In the genomic region with DNA sequence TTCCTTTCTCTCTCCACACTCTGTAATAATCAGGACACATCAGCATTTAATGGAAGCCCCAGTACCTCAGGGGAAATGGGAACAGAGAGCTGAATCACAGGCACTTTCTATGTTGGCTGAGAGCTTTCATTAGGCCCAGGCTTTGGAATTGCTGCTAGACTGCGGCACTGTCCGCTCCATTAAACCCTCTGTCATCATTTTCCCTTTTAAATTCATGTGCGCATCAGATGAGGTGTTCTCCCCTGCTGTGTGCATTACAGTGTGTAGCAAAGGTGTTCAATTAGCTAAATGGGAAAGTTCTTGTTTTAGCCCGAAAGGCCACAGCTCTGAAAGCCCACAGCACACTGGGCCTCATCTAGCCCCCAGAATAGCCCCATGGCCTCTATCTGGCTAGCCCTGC, we compare ENCODE assay signal across 35 cellular contexts.
"Had no signal": no experiment of that assay in that cellular context is flagged by ENCODE, and none has a peak within 500 bp of the region (broad histone marks: within the 10 kb centered on the region; RNA-seq: fewer than 3 reads in every experiment).

No MANE protein-coding gene starts in this region.

- H3K4me3 Mint-ChIP-seq: activated B cell treated with CpG ODN at 0.5 μM for 24 hours; activated CD4-positive, alpha-beta memory T cell treated with anti-CD3 and anti-CD28 coated beads for 36 hours; activated CD4-positive, alpha-beta T cell treated with anti-CD3 and anti-CD28 coated beads, Interleukin-2, amount 10 ng/mL, durations not matched to agents 24 days and 14 days; activated CD8-positive, alpha-beta T cell treated with anti-CD3 and anti-CD28 coated beads for 36 hours; activated naive CD4-positive, alpha-beta T cell treated with anti-CD3 and anti-CD28 coated beads for 36 hours; activated naive CD8-positive, alpha-beta T cell treated with anti-CD3 and anti-CD28 coated beads for 36 hours; activated T-cell treated with anti-CD3 and anti-CD28 coated beads, Interleukin-2, amount 50 U/mL, for 4 hours; activated T-cell treated with anti-CD3 and anti-CD28 coated beads, Interleukin-2, amount 50 U/mL, for 72 hours; activated T-helper 1 cell treated with anti-CD3 and anti-CD28 coated beads, Interleukin-12 subunit alpha, Interleukin-12 subunit beta, Interleukin-2, Interleukin-4 antibody, amounts not matched to agents 30 ng/mL and 10 ng/mL and 1 ng/mL, durations not matched to agents 14 hours and 24 hours and 36 hours; activated T-helper 17 cell treated with anti-CD3 and anti-CD28 coated beads, Interleukin-2, amount 50 U/mL, for 72 hours; brain; T-helper 1 cell treated with Interleukin-12 subunit alpha and Interleukin-12 subunit beta and Interleukin-4 antibody, amounts not matched to agents 30 μg/mL and 1 μg/mL, for 36 hours; T-helper 2 cell treated with Interferon-gamma antibody and Interleukin-4, amounts not matched to agents 5 μg/mL and 100 μg/mL, for 36 hours had no signal

- H3K4me3 ChIP-seq: adrenal gland, ascending aorta had no signal

- H3K4me1 Mint-ChIP-seq: activated B cell treated with CpG ODN at 0.5 μM for 24 hours; activated CD4-positive, alpha-beta T cell treated with anti-CD3 and anti-CD28 coated beads, Interleukin-2, amount 10 ng/mL, durations not matched to agents 24 days and 14 days; activated naive CD8-positive, alpha-beta T cell treated with anti-CD3 and anti-CD28 coated beads for 36 hours; activated T-helper 17 cell treated with anti-CD3 and anti-CD28 coated beads, Interleukin-2, amount 50 U/mL, for 72 hours; brain had no signal

- H3K36me3 ChIP-seq: adrenal gland, ascending aorta had no signal

- H3K27ac Mint-ChIP-seq: activated B cell treated with CpG ODN at 0.5 μM for 24 hours; activated CD4-positive, alpha-beta memory T cell treated with anti-CD3 and anti-CD28 coated beads for 36 hours; activated CD4-positive, alpha-beta T cell treated with anti-CD3 and anti-CD28 coated beads, Interleukin-2, amount 10 ng/mL, durations not matched to agents 24 days and 14 days; activated CD8-positive, alpha-beta T cell treated with anti-CD3 and anti-CD28 coated beads for 36 hours; activated naive CD4-positive, alpha-beta T cell treated with anti-CD3 and anti-CD28 coated beads for 36 hours; activated naive CD4-positive, alpha-beta T cell treated with anti-CD3 and anti-CD28 coated beads, Interleukin-2, amount 50 U/mL, for 72 hours; activated naive CD8-positive, alpha-beta T cell treated with anti-CD3 and anti-CD28 coated beads for 36 hours; activated T-cell treated with anti-CD3 and anti-CD28 coated beads, Interleukin-2, amount 50 U/mL, for 72 hours; activated T-helper 1 cell treated with anti-CD3 and anti-CD28 coated beads, Interleukin-12 subunit alpha, Interleukin-12 subunit beta, Interleukin-2, Interleukin-4 antibody, amounts not matched to agents 30 ng/mL and 10 ng/mL and 1 ng/mL, durations not matched to agents 14 hours and 24 hours and 36 hours; activated T-helper 17 cell treated with anti-CD3 and anti-CD28 coated beads, Interleukin-2, amount 50 U/mL, for 72 hours; brain; T-helper 1 cell treated with Interleukin-12 subunit alpha and Interleukin-12 subunit beta and Interleukin-4 antibody, amounts not matched to agents 30 μg/mL and 1 μg/mL, for 36 hours; T-helper 2 cell treated with Interferon-gamma antibody and Interleukin-4, amounts not matched to agents 5 μg/mL and 100 μg/mL, for 36 hours had no signal

- H3K9me3 ChIP-seq: adrenal gland, ascending aorta had no signal

- H3K9me3 Mint-ChIP-seq: activated B cell treated with CpG ODN at 0.5 μM for 24 hours; activated CD4-positive, alpha-beta memory T cell treated with anti-CD3 and anti-CD28 coated beads for 36 hours; activated CD8-positive, alpha-beta T cell treated with anti-CD3 and anti-CD28 coated beads for 36 hours; activated naive CD4-positive, alpha-beta T cell treated with anti-CD3 and anti-CD28 coated beads for 36 hours; activated naive CD4-positive, alpha-beta T cell treated with anti-CD3 and anti-CD28 coated beads, Interleukin-2, amount 50 U/mL, for 72 hours; activated naive CD8-positive, alpha-beta T cell treated with anti-CD3 and anti-CD28 coated beads for 36 hours; activated T-cell treated with anti-CD3 and anti-CD28 coated beads, Interleukin-2, amount 50 U/mL, for 4 hours; T-helper 1 cell treated with Interleukin-12 subunit alpha and Interleukin-12 subunit beta and Interleukin-4 antibody, amounts not matched to agents 30 μg/mL and 1 μg/mL, for 36 hours; T-helper 2 cell treated with Interferon-gamma antibody and Interleukin-4, amounts not matched to agents 5 μg/mL and 100 μg/mL, for 36 hours had no signal

- ATAC-seq: activated CD8-positive, alpha-beta T cell treated with anti-CD3 and anti-CD28 coated beads for 36 hours; activated naive CD4-positive, alpha-beta T cell treated with anti-CD3 and anti-CD28 coated beads, Interleukin-2, amount 50 U/mL, for 72 hours; activated T-cell treated with anti-CD3 and anti-CD28 coated beads, Interleukin-2, amount 50 U/mL, for 4 hours; activated T-cell treated with anti-CD3 and anti-CD28 coated beads, Interleukin-2, amount 50 U/mL, for 72 hours; activated T-helper 17 cell treated with anti-CD3 and anti-CD28 coated beads, Interleukin-2, amount 50 U/mL, for 72 hours had no signal

- FAIRE-seq: TTC549 had no signal

- H3K27me3 ChIP-seq: adrenal gland, ascending aorta had no signal

- H3K27ac ChIP-seq: adrenal gland, ascending aorta, VCaP had no signal

- H3K4me1 ChIP-seq: adrenal gland, ascending aorta had no signal

- H3K36me3 Mint-ChIP-seq: activated CD4-positive, alpha-beta memory T cell treated with anti-CD3 and anti-CD28 coated beads for 36 hours; activated naive CD4-positive, alpha-beta T cell treated with anti-CD3 and anti-CD28 coated beads, Interleukin-2, amount 50 U/mL, for 72 hours; activated naive CD8-positive, alpha-beta T cell treated with anti-CD3 and anti-CD28 coated beads for 36 hours; brain had no signal

- H3K27me3 Mint-ChIP-seq: activated CD8-positive, alpha-beta T cell treated with anti-CD3 and anti-CD28 coated beads for 36 hours; activated naive CD8-positive, alpha-beta T cell treated with anti-CD3 and anti-CD28 coated beads for 36 hours; brain had no signal

- DNase-seq: activated B cell treated with CpG ODN at 0.5 μM for 24 hours; activated CD4-positive, alpha-beta memory T cell treated with anti-CD3 and anti-CD28 coated beads for 36 hours; activated CD4-positive, alpha-beta T cell treated with anti-CD3 and anti-CD28 coated beads for 4 hours; activated CD4-positive, alpha-beta T cell treated with anti-CD3 and anti-CD28 coated beads, Interleukin-2, amount 10 ng/mL, durations not matched to agents 24 days and 14 days; activated CD4-positive, alpha-beta T cell treated with anti-CD3 and anti-CD28 coated beads, Interleukin-2, amount 50 U/mL, for 1 hour; activated CD4-positive, alpha-beta T cell treated with anti-CD3 and anti-CD28 coated beads, Interleukin-2, amount 50 U/mL, for 4 hours; activated CD4-positive, CD25-positive, alpha-beta regulatory T cell treated with anti-CD3 and anti-CD28 coated beads, Interleukin-2, amount 50 U/mL, for 72 hours; activated CD8-positive, alpha-beta memory T cell treated with anti-CD3 and anti-CD28 coated beads, Interleukin-2, amount 50 U/mL, for 4 hours; activated CD8-positive, alpha-beta T cell treated with anti-CD3 and anti-CD28 coated beads for 36 hours; activated effector memory CD4-positive, alpha-beta T cell treated with anti-CD3 and anti-CD28 coated beads, Interleukin-2, amount 50 U/mL, for 16 hours; activated gamma-delta T cell treated with Interleukin-2 at 50 U/mL for 16 hours; activated naive CD4-positive, alpha-beta T cell; activated naive CD4-positive, alpha-beta T cell treated with anti-CD3 and anti-CD28 coated beads for 36 hours; activated naive CD4-positive, alpha-beta T cell treated with anti-CD3 and anti-CD28 coated beads, Interleukin-2, amount 50 U/mL, for 16 hours; activated naive CD8-positive, alpha-beta T cell treated with anti-CD3 and anti-CD28 coated beads for 36 hours; activated T-cell treated with anti-CD3 and anti-CD28 coated beads for 4 hours; activated T-cell treated with anti-CD3 and anti-CD28 coated beads, Interleukin-2, amount 50 U/mL, for 1 hour; activated T-cell treated with anti-CD3 and anti-CD28 coated beads, Interleukin-2, amount 50 U/mL, for 4 hours; activated T-cell treated with anti-CD3 and anti-CD28 coated beads, Interleukin-2, amount 50 U/mL, for 72 hours; adrenal gland; amniotic stem cell; central memory CD4-positive, alpha-beta T cell; SW 1271; T-helper 1 cell; T-helper 2 cell; T-helper 9 cell had no signal
